In genomic region chr14:104780513-104781030, GRCh38 we compare ENCODE assay signal across 21 cellular contexts. TPM values are rescaled to one million over a fixed set of nuclear protein-coding genes. Genes with fewer than 3 reads are reported as not detected.
DNase-seq lines count a peak whose midpoint lies in the region; ATAC-seq, FAIRE-seq and TF ChIP-seq lines count a peak whose summit lies in the region.
"Had no signal": no experiment of that assay in that cellular context is flagged by ENCODE, and none has a peak within 500 bp of the region (broad histone marks: within the 10 kb centered on the region; RNA-seq: fewer than 3 reads in every experiment).

No MANE protein-coding gene starts in this region.

- H3K9me3 ChIP-seq in BLaER1 (no peaks in the 10 kb centered on the region), astrocyte (ENCODE audit: insufficient read depth, low read depth, low read length) (no peaks in the 10 kb centered on the region)
- H3K9me3 ChIP-seq in CD8-positive, alpha-beta T cell (ENCODE audit: low read length), result no peaks in the 10 kb centered on the region
- H3K9me3 ChIP-seq: HAP-1 had no signal

- CTCF ChIA-PET in CD8-positive, alpha-beta T cell (lab: Charles Lee), result interaction anchor here (0.9 to 2.2 kb wide), 2 partner anchors 10 to 36 kb away, joined by 3 to 9 read pairs; no protein-coding TSS in a partner anchor

- no peak for ATAC-seq in CD8-positive, alpha-beta T cell
- ATAC-seq in stimulated activated memory B cell treated with anti-CD40 and anti-IgM and Interleukin-4, amounts not matched to agents 10 μg/mL and 1 μg/mL and 100 μg/mL, for 72 hours, result no peak

- H3K4me3 Mint-ChIP-seq in CD8-positive, alpha-beta T cell, result no peak overlapping the region
- H3K4me3 Mint-ChIP-seq in astrocyte (ENCODE audit: unreplicated experiment) (no peak overlapping the region), neural crest cell (no peak overlapping the region)
- H3K4me3 Mint-ChIP-seq in stimulated activated memory B cell treated with anti-CD40 and anti-IgM and Interleukin-4, amounts not matched to agents 10 μg/mL and 1 μg/mL and 100 μg/mL, for 72 hours, result no peak overlapping the region
- H3K4me3 Mint-ChIP-seq: CD4-positive, CD25-positive, alpha-beta regulatory T cell; HFFc6 had no signal

- DNase-seq in CD8-positive, alpha-beta T cell, result peak in 1 of 7 experiments; percentile 3
- DNase-seq in astrocyte (ENCODE audit: low read depth) (no peak), neural crest cell (ENCODE audit: low read depth, low spot score) (no peak), cerebellar nuclear complex (lab: John Stamatoyannopoulos, UW) (no peak), NCI-H1694 (lab: John Stamatoyannopoulos, UW) (no peak)
- DNase-seq in stimulated activated CD4-positive, alpha-beta T cell treated with anti-CD3 and anti-CD28 coated beads, Interleukin-12 subunit alpha, Interleukin-12 subunit beta, amount 100 ng/mL, for 4 hours, result no peak
- DNase-seq: Calu3; CD4-positive, CD25-positive, alpha-beta regulatory T cell; COR-L47; DMS53; DMS79 treated with DMSO at 0.1 percent for 48 hours; GF-D8; GOT3; HFFc6 had no signal

- peaks cover 92% of the 10 kb centered on the region for H3K36me3 ChIP-seq in BLaER1
- H3K36me3 ChIP-seq in CD8-positive, alpha-beta T cell (ENCODE audit: insufficient read depth, low read length), result no peaks in the 10 kb centered on the region
- no peaks in the 10 kb centered on the region for H3K36me3 ChIP-seq in astrocyte (ENCODE audit: insufficient read depth, low read length)

- H3K27ac ChIP-seq in BLaER1 (0 out of 2 replicates have a peak overlapping the region, but pooled peaks have one; percentile 13), astrocyte (ENCODE audit: low read depth, low read length) (no peak overlapping the region)
- H3K27ac ChIP-seq in CD8-positive, alpha-beta T cell (ENCODE audit: low read depth, low read length), result no peak overlapping the region
- H3K27ac ChIP-seq: C4-2B had no signal

- H3K79me2 ChIP-seq in astrocyte (ENCODE audit: insufficient read depth, low read length), result peaks cover 34% of the 10 kb centered on the region

- H3K4me2 ChIP-seq in BLaER1 (no peak overlapping the region), astrocyte (ENCODE audit: low read length) (no peak overlapping the region)

- no peaks in the 10 kb centered on the region for H3K9me3 Mint-ChIP-seq in CD8-positive, alpha-beta T cell
- H3K9me3 Mint-ChIP-seq in astrocyte (ENCODE audit: unreplicated experiment) (no peaks in the 10 kb centered on the region), neural crest cell (no peaks in the 10 kb centered on the region)
- H3K9me3 Mint-ChIP-seq in stimulated activated memory B cell treated with anti-CD40 and anti-IgM and Interleukin-4, amounts not matched to agents 10 μg/mL and 1 μg/mL and 100 μg/mL, for 72 hours, result no peaks in the 10 kb centered on the region
- H3K9me3 Mint-ChIP-seq: CD4-positive, CD25-positive, alpha-beta regulatory T cell; HFFc6 had no signal

- no peak overlapping the region for H3K4me3 ChIP-seq in BLaER1
- H3K4me3 ChIP-seq in CD8-positive, alpha-beta T cell (ENCODE audit: low read depth, low read length), result no peak overlapping the region
- H3K4me3 ChIP-seq in astrocyte (ENCODE audit: insufficient read depth, low read depth, low read length), result no peak overlapping the region
- H3K4me3 ChIP-seq: HAP-1 had no signal

- H3K27ac Mint-ChIP-seq in CD8-positive, alpha-beta T cell, result peak overlapping the region; percentile 13
- H3K27ac Mint-ChIP-seq in astrocyte (ENCODE audit: unreplicated experiment), result peak overlapping the region; percentile 66
- H3K27ac Mint-ChIP-seq in neural crest cell (ENCODE audit: unreplicated experiment), result peak overlapping the region; percentile 36
- H3K27ac Mint-ChIP-seq in stimulated activated memory B cell treated with anti-CD40 and anti-IgM and Interleukin-4, amounts not matched to agents 10 μg/mL and 1 μg/mL and 100 μg/mL, for 72 hours, result no peak overlapping the region
- H3K27ac Mint-ChIP-seq: HFFc6 had no signal

- H4K20me1 ChIP-seq in BLaER1 (peaks cover 94% of the 10 kb centered on the region), astrocyte (ENCODE audit: insufficient read depth, low read length) (peaks cover 86% of the 10 kb centered on the region)

- FAIRE-seq in astrocyte (lab: Jason Lieb, UNC), result no peak
- FAIRE-seq: GM12891, GM18507, H54 had no signal

- no peaks in the 10 kb centered on the region for H3K27me3 ChIP-seq in BLaER1
- H3K27me3 ChIP-seq in CD8-positive, alpha-beta T cell (ENCODE audit: insufficient read depth, low read length), result no peaks in the 10 kb centered on the region
- no peaks in the 10 kb centered on the region for H3K27me3 ChIP-seq in astrocyte (ENCODE audit: insufficient read depth, low read length)

- peaks cover 11% of the 10 kb centered on the region for H3K36me3 Mint-ChIP-seq in CD8-positive, alpha-beta T cell
- H3K36me3 Mint-ChIP-seq in astrocyte (ENCODE audit: low read depth, unreplicated experiment) (peaks cover 4% of the 10 kb centered on the region), neural crest cell (ENCODE audit: low read depth) (no peaks in the 10 kb centered on the region)
- peaks cover 9% of the 10 kb centered on the region for H3K36me3 Mint-ChIP-seq in stimulated activated memory B cell treated with anti-CD40 and anti-IgM and Interleukin-4, amounts not matched to agents 10 μg/mL and 1 μg/mL and 100 μg/mL, for 72 hours

- intact Hi-C loops in CD8-positive, alpha-beta T cell (cut with DNase I, micrococcal nuclease), result no loop called here

- peaks cover 3% of the 10 kb centered on the region for H3K4me1 Mint-ChIP-seq in CD8-positive, alpha-beta T cell (ENCODE audit: low read depth)
- H3K4me1 Mint-ChIP-seq in astrocyte (ENCODE audit: low read depth, unreplicated experiment), result no peaks in the 10 kb centered on the region
- peaks cover 8% of the 10 kb centered on the region for H3K4me1 Mint-ChIP-seq in neural crest cell
- H3K4me1 Mint-ChIP-seq in stimulated activated memory B cell treated with anti-CD40 and anti-IgM and Interleukin-4, amounts not matched to agents 10 μg/mL and 1 μg/mL and 100 μg/mL, for 72 hours, result no peaks in the 10 kb centered on the region

- H3K9ac ChIP-seq in BLaER1 (no peak overlapping the region), astrocyte (ENCODE audit: low read length) (no peak overlapping the region)

- TF ChIP-seq CTCF in CD8-positive, alpha-beta T cell (IDR thresholded peaks at IDR 0.05), result no peak
- TF ChIP-seq CTCF in astrocyte (IDR thresholded peaks at IDR 0.05; ENCODE audit: insufficient read depth, low read depth, low read length), result no peak
- no peak for TF ChIP-seq CTCF in neural crest cell (conservative IDR thresholded peaks at IDR 0.05)

- POLR2A ChIA-PET in CD8-positive, alpha-beta T cell (lab: Charles Lee), result interaction anchor here (1.1 kb wide), 1 partner anchor 15 kb away, joined by 4 read pairs; the partner anchor contains the start of gene AKT1

- H3K4me1 ChIP-seq in BLaER1, result peaks cover 37% of the 10 kb centered on the region
- peaks cover under 1% of the 10 kb centered on the region for H3K4me1 ChIP-seq in CD8-positive, alpha-beta T cell (ENCODE audit: insufficient read depth, low read length)
- H3K4me1 ChIP-seq in astrocyte (ENCODE audit: insufficient read depth, low read length), result no peaks in the 10 kb centered on the region
- H3K4me1 ChIP-seq: HAP-1 had no signal

- no peak overlapping the region for H2AFZ ChIP-seq in astrocyte (ENCODE audit: low read depth, low read length)

- H3K27me3 Mint-ChIP-seq in CD8-positive, alpha-beta T cell (ENCODE audit: low read depth), result no peaks in the 10 kb centered on the region
- no peaks in the 10 kb centered on the region for H3K27me3 Mint-ChIP-seq in astrocyte (ENCODE audit: low read depth, unreplicated experiment)
- H3K27me3 Mint-ChIP-seq in neural crest cell (ENCODE audit: low read depth), result no peaks in the 10 kb centered on the region
- no peaks in the 10 kb centered on the region for H3K27me3 Mint-ChIP-seq in stimulated activated memory B cell treated with anti-CD40 and anti-IgM and Interleukin-4, amounts not matched to agents 10 μg/mL and 1 μg/mL and 100 μg/mL, for 72 hours
- H3K27me3 Mint-ChIP-seq: CD4-positive, CD25-positive, alpha-beta regulatory T cell had no signal

RNA-seq across cellular contexts. Expression of gene AKT1, which starts 15.0 kb away (rescaled TPM):
- total RNA-seq in CD8-positive, alpha-beta T cell, result 10 to 100 TPM; 65.7 to 67.7 TPM
- total RNA-seq in astrocyte, result 148 and 155 TPM in 2 replicates
- 179 and 191 TPM in 2 replicates for total RNA-seq in neural crest cell

RNA-seq across cellular contexts. Expression of gene ZBTB42, which starts 20.3 kb away (rescaled TPM):
- total RNA-seq in CD8-positive, alpha-beta T cell, result 1 to 10 TPM; 2.0 to 2.3 TPM
- total RNA-seq in astrocyte (6.6 and 6.9 TPM in 2 replicates), neural crest cell (2.2 and 2.7 TPM in 2 replicates)

RNA-seq across cellular contexts. Expression of gene SIVA1, which starts 27.6 kb away (rescaled TPM):
- 100 to 1,000 TPM; 104 to 115 TPM for total RNA-seq in CD8-positive, alpha-beta T cell
- 46.4 and 51.0 TPM in 2 replicates for total RNA-seq in astrocyte
- 109 and 121 TPM in 2 replicates for total RNA-seq in neural crest cell

RNA-seq across cellular contexts. Expression of gene ADSS1, which starts 56.5 kb away (rescaled TPM):
- 1 to 10 TPM; 2.4 to 3.5 TPM for total RNA-seq in CD8-positive, alpha-beta T cell
- total RNA-seq in astrocyte (4.4 and 5.8 TPM in 2 replicates), neural crest cell (4.4 and 5.0 TPM in 2 replicates)
